Comparison of ENCODE assay signal across 8 cellular contexts in the genomic region with DNA sequence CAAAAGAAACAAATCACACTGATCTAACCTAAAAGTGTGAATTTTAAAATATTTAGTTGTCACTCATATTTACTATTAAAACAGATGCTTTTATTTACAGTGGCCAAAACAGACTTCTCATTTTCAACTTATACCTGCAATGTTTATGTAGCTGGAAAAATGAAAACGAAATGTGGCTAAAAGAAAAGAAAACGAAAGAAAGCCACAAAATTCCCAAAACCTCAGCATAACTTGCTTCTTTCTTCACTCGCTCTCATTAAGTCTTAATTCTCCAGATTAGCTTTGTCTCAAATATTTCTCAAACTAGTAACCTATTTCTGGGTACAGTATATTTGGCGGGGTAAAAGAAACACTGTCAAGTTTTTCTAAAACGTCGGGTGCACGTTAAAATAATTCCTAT. TPM values are rescaled to one million over a fixed set of nuclear protein-coding genes. Genes with fewer than 3 reads are reported as not detected.
DNase-seq lines count a peak whose midpoint lies in the region; ATAC-seq, FAIRE-seq and TF ChIP-seq lines count a peak whose summit lies in the region.

No MANE protein-coding gene starts in this region.

- TF ChIP-seq POLR2A in Peyer's patch (IDR thresholded peaks at IDR 0.05) (no peak), esophagus muscularis mucosa (IDR thresholded peaks at IDR 0.05; ENCODE audit: low read depth) (no peak)

- 2% methylated on average over 7 of the region's 7 CpGs for WGBS in esophagus muscularis mucosa

- DNase-seq in D721Med (ENCODE audit: insufficient read length, low spot score) (no peak), Peyer's patch (no peak), esophagus muscularis mucosa (ENCODE audit: extremely low spot score) (no peak), KBM-7 (no peak), NCI-H446 (lab: John Stamatoyannopoulos, UW) (no peak)

- FAIRE-seq in D721Med (lab: Jason Lieb, UNC), result peak; percentile 16

- intact Hi-C loops in esophagus muscularis mucosa (cut with DNase I), result loop anchor here (10.0 kb wide), 1 partner anchor 614 kb away; a partner anchor contains a TSS

- no peak overlapping the region for H3K9ac ChIP-seq in parathyroid adenoma

- no peaks in the 10 kb centered on the region for H3K36me3 ChIP-seq in Peyer's patch
- no peaks in the 10 kb centered on the region for H3K36me3 ChIP-seq in esophagus muscularis mucosa
- no peaks in the 10 kb centered on the region for H3K36me3 ChIP-seq in parathyroid adenoma (ENCODE audit: control insufficient read depth, insufficient read depth, low read length)

- ATAC-seq in GM18520 (IDR thresholded peaks at IDR 0.05; ENCODE audit: unreplicated experiment) (no peak), GM21381 (IDR thresholded peaks at IDR 0.05; ENCODE audit: unreplicated experiment) (no peak)

- in situ Hi-C loops in KBM-7 (cut with MboI; ENCODE audit: low pct_unique_long_range_greater_than_20kb, low sequenced_read_pairs), result loop anchor here (25.0 kb wide), 1 partner anchor 177 kb away; no protein-coding TSS in a partner anchor

- peaks cover 0 to 28% (median 0%) of the 10 kb centered on the region in 4 donors for H3K4me1 ChIP-seq in Peyer's patch
- peaks cover 17 to 48% (median 43%) of the 10 kb centered on the region in 4 donors for H3K4me1 ChIP-seq in esophagus muscularis mucosa
- H3K4me1 ChIP-seq in parathyroid adenoma, result no peaks in the 10 kb centered on the region

- H3K4me3 ChIP-seq in Peyer's patch (peak overlapping the region; percentile 67 to 88 (median 81)), esophagus muscularis mucosa (peak overlapping the region; percentile 63 to 75 (median 70)), parathyroid adenoma (ENCODE audit: low read depth, low read length) (peak overlapping the region; percentile 90)

- H3K27me3 ChIP-seq in Peyer's patch, result no peaks in the 10 kb centered on the region
- H3K27me3 ChIP-seq in esophagus muscularis mucosa, result no peaks in the 10 kb centered on the region
- no peaks in the 10 kb centered on the region for H3K27me3 ChIP-seq in parathyroid adenoma (ENCODE audit: control insufficient read depth, insufficient read depth, low read length)

- peak overlapping the region; percentile 81 for H3K4me2 ChIP-seq in parathyroid adenoma (ENCODE audit: low read length)

- peak overlapping the region; percentile 79 for H2AFZ ChIP-seq in parathyroid adenoma

- TF ChIP-seq EP300 in esophagus muscularis mucosa (IDR thresholded peaks at IDR 0.05), result no peak

- peak overlapping the region in 3 of 4 donors; percentile 61 to 80 (median 74) for H3K27ac ChIP-seq in Peyer's patch
- H3K27ac ChIP-seq in esophagus muscularis mucosa (replicated peaks in 1 of 4), result peak overlapping the region; percentile 74 to 82 (median 80)
- peak overlapping the region; percentile 66 for H3K27ac ChIP-seq in parathyroid adenoma

- H3K9me3 ChIP-seq in Peyer's patch (no peaks in the 10 kb centered on the region), esophagus muscularis mucosa (no peaks in the 10 kb centered on the region), parathyroid adenoma (ENCODE audit: control insufficient read depth, low read length) (no peaks in the 10 kb centered on the region)

- TF ChIP-seq CTCF in D721Med (IDR thresholded peaks at IDR 0.05; ENCODE audit: insufficient read depth, missing control alignments) (no peak), Peyer's patch (IDR thresholded peaks at IDR 0.05) (no peak), esophagus muscularis mucosa (IDR thresholded peaks at IDR 0.05) (no peak), parathyroid adenoma (IDR thresholded peaks at IDR 0.05) (no peak)

- H3K79me2 ChIP-seq in parathyroid adenoma, result peaks cover 16% of the 10 kb centered on the region

RNA-seq across cellular contexts. Expression of a gene that starts 0.7 kb away (rescaled TPM):
- 10 to 100 TPM; 18.5 to 28.9 (median 19.4) TPM for total RNA-seq in Peyer's patch
- total RNA-seq in esophagus muscularis mucosa, result 10 to 100 TPM in 1 of 4 donors, 1 to 10 TPM in 3; 7.1 to 12.5 (median 9.5) TPM
